ENCODE assay signal across 8 cellular contexts in genomic region chr17:37047631-37048104, GRCh38.
A peak's percentile ranks its signal among the peaks of the same experiment; 100 is the strongest.
DNase-seq lines count a peak whose midpoint lies in the region; ATAC-seq, FAIRE-seq and TF ChIP-seq lines count a peak whose summit lies in the region.

No MANE protein-coding gene starts in this region.

- peak; percentile 93 for DNase-seq in ELF-1 (ENCODE audit: low read depth, low spot score)
- peak; percentile 79 for DNase-seq in MV-4-11 (lab: John Stamatoyannopoulos, UW)
- DNase-seq in SK-MEL-5 (ENCODE audit: low read depth, low spot score) = peak; percentile 88
- DNase-seq in activated gamma-delta T cell treated with anti-CD3 and anti-CD28 coated beads, Interleukin-2, amount 50 U/mL, for 16 hours (ENCODE audit: low read depth) = peak; percentile 66
- peak; percentile 40 to 65 for DNase-seq in frontal cortex (ENCODE audit: low spot score in 2 of 2)
- peak; percentile 65 for DNase-seq in omental fat pad (ENCODE audit: low spot score)
- DNase-seq in testis = peak; percentile 92

- no peak for FAIRE-seq in frontal cortex (lab: Jason Lieb, UNC)

- in situ Hi-C loops in SK-MEL-5 (cut with HindIII; ENCODE audit: low pct_unique_long_range_greater_than_20kb, low sequenced_read_pairs) = no loop called here

- TF ChIP-seq POLR2A in testis (IDR thresholded peaks at IDR 0.05) = no peak

- H3K9me3 ChIP-seq in testis = no peaks in the 10 kb centered on the region

- H3K27ac ChIP-seq in testis = no peak overlapping the region

- peak in 1 of 3 donors; percentile 68 for TF ChIP-seq CTCF in omental fat pad (IDR thresholded peaks at IDR 0.05)
- peak; percentile 73 to 91 (median 87) for TF ChIP-seq CTCF in testis (IDR thresholded peaks at IDR 0.05)

- 17% methylated on average over 9 of the region's 9 CpGs for WGBS in testis, 2 donors

- H3K4me3 ChIP-seq in testis = no peak overlapping the region

- H3K36me3 ChIP-seq in testis (ENCODE audit: low read depth, missing control alignments) = no peaks in the 10 kb centered on the region

- no peaks in the 10 kb centered on the region for H3K4me1 ChIP-seq in testis

- no peaks in the 10 kb centered on the region for H3K27me3 ChIP-seq in testis

- intact Hi-C loops in testis (cut with DNase I; ENCODE audit: low total_unique reads) = no loop called here

- ATAC-seq in omental fat pad (ENCODE audit: low FRiP score) = peak; percentile 65
- no peak for ATAC-seq in HG02588 (IDR thresholded peaks at IDR 0.05; ENCODE audit: unreplicated experiment)
